Comparison of ENCODE assay signal across 15 cellular contexts in the genomic region with DNA sequence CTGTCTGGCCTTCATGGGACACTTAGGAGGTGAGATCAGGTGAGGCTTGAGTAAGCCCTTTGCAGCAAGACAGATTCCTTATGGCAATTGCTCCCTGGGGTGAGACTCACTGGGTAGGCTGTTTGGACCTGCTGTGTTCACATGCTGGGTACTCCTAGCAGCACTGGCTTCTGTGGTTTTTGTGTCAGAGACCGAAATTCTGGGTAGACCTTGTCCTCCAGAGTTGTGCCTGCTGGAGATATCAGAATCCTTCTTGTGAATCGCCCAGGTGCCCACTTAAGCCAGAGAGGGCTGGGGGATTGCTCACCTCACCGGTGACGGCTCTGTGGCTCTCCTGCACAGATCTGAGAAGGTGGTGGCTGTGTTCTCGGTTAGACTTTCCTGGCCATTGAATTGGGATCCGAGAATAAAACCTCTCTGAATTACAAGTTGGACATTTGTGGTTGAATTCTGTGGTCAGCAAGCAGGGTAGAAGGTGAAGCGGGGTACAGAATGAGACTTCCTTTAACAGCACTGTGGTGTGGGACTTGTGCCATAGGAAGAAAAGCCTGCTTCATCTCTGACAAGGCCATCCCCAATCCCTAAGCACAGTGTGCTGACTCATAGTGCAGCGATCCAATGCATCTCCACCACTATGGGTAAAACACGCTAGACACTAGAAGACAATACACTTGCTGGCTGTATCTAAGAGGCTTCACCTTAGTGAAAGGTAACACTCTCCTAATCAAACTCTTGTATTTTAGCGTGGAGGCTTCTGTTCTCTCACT. TPM values are rescaled to one million over a fixed set of nuclear protein-coding genes. Genes with fewer than 3 reads are reported as not detected.
DNase-seq lines count a peak whose midpoint lies in the region; ATAC-seq, FAIRE-seq and TF ChIP-seq lines count a peak whose summit lies in the region.
"Had no signal": no experiment of that assay in that cellular context is flagged by ENCODE, and none has a peak within 500 bp of the region (broad histone marks: within the 10 kb centered on the region; RNA-seq: fewer than 3 reads in every experiment).

No MANE protein-coding gene starts in this region.

- H3K27ac Mint-ChIP-seq in T-helper 1 cell treated with Interleukin-12 subunit alpha and Interleukin-12 subunit beta and Interleukin-4 antibody, amounts not matched to agents 30 μg/mL and 1 μg/mL, for 36 hours, result peak overlapping the region; percentile 21
- H3K27ac Mint-ChIP-seq: activated naive CD4-positive, alpha-beta T cell treated with anti-CD3 and anti-CD28 coated beads for 36 hours; naive thymus-derived CD8-positive, alpha-beta T cell had no signal

- intact Hi-C loops in heart right ventricle (cut with DNase I), result no loop called here

- H3K36me3 Mint-ChIP-seq in T-helper 1 cell treated with Interleukin-12 subunit alpha and Interleukin-12 subunit beta and Interleukin-4 antibody, amounts not matched to agents 30 μg/mL and 1 μg/mL, for 36 hours (ENCODE audit: low read depth), result no peaks in the 10 kb centered on the region
- H3K36me3 Mint-ChIP-seq: naive thymus-derived CD8-positive, alpha-beta T cell had no signal

- H3K4me1 ChIP-seq in adipocyte (ENCODE audit: control insufficient read depth, insufficient read depth, low read length), result no peaks in the 10 kb centered on the region
- peaks cover 0 to 37% (median 12%) of the 10 kb centered on the region in 9 donors for H3K4me1 ChIP-seq in heart right ventricle
- H3K4me1 ChIP-seq in suprapubic skin, result no peaks in the 10 kb centered on the region

- peaks cover 3% of the 10 kb centered on the region for H3K27me3 Mint-ChIP-seq in T-helper 1 cell treated with Interleukin-12 subunit alpha and Interleukin-12 subunit beta and Interleukin-4 antibody, amounts not matched to agents 30 μg/mL and 1 μg/mL, for 36 hours (ENCODE audit: low read depth)

- WGBS in heart right ventricle, 2 donors, result 79 to 86% methylated on average over 10 of the region's 10 CpGs
- WGBS in suprapubic skin, result 88% methylated on average over 10 of the region's 10 CpGs

- peaks cover 15% of the 10 kb centered on the region for H3K4me1 Mint-ChIP-seq in T-helper 1 cell treated with Interleukin-12 subunit alpha and Interleukin-12 subunit beta and Interleukin-4 antibody, amounts not matched to agents 30 μg/mL and 1 μg/mL, for 36 hours (ENCODE audit: low read depth)
- H3K4me1 Mint-ChIP-seq: naive thymus-derived CD8-positive, alpha-beta T cell had no signal

- peaks cover 13% of the 10 kb centered on the region for H3K27me3 ChIP-seq in adipocyte (replicated peaks; ENCODE audit: control insufficient read depth, insufficient read depth, low read length)
- no peaks in the 10 kb centered on the region for H3K27me3 ChIP-seq in heart right ventricle
- H3K27me3 ChIP-seq in suprapubic skin, result no peaks in the 10 kb centered on the region
- H3K27me3 ChIP-seq: thyroid gland had no signal

- DNase-seq in T-helper 1 cell (no peak), adipocyte (ENCODE audit: low read depth) (peak; percentile 29), heart right ventricle (no peak), urothelium cell line (ENCODE audit: low spot score) (peak; percentile 55), suprapubic skin (ENCODE audit: low spot score in 2 of 2) (no peak), T1000 (lab: John Stamatoyannopoulos, UW) (no peak)
- DNase-seq: DMS 273 treated with DMSO at 0.1 percent for 48 hours; naive thymus-derived CD8-positive, alpha-beta T cell; thyroid gland had no signal

- no peak for TF ChIP-seq EP300 in suprapubic skin (IDR thresholded peaks at IDR 0.05)

- peak; percentile 87 for FAIRE-seq in urothelium cell line (lab: Jason Lieb, UNC)
- FAIRE-seq: A204.1, GM12891, islet of Langerhans had no signal

- TF ChIP-seq CTCF in heart right ventricle (IDR thresholded peaks at IDR 0.05) (no peak), suprapubic skin (IDR thresholded peaks at IDR 0.05) (no peak)

- H3K27ac ChIP-seq in heart right ventricle (peak overlapping the region in 6 of 10 donors; percentile 11 to 60 (median 46)), suprapubic skin (no peak overlapping the region)

- no peak for TF ChIP-seq POLR2A in suprapubic skin (IDR thresholded peaks at IDR 0.05)

- no peak overlapping the region for H3K4me3 Mint-ChIP-seq in T-helper 1 cell treated with Interleukin-12 subunit alpha and Interleukin-12 subunit beta and Interleukin-4 antibody, amounts not matched to agents 30 μg/mL and 1 μg/mL, for 36 hours
- H3K4me3 Mint-ChIP-seq: activated naive CD4-positive, alpha-beta T cell treated with anti-CD3 and anti-CD28 coated beads for 36 hours; naive thymus-derived CD8-positive, alpha-beta T cell had no signal

- no peak overlapping the region for H3K4me3 ChIP-seq in adipocyte (ENCODE audit: low read length)
- H3K4me3 ChIP-seq in heart right ventricle, result no peak overlapping the region
- no peak overlapping the region for H3K4me3 ChIP-seq in suprapubic skin
- H3K4me3 ChIP-seq: thyroid gland had no signal

- H3K9me3 ChIP-seq in adipocyte (ENCODE audit: control insufficient read depth, low read length) (no peaks in the 10 kb centered on the region), heart right ventricle (no peaks in the 10 kb centered on the region), suprapubic skin (no peaks in the 10 kb centered on the region)
- H3K9me3 ChIP-seq: thyroid gland had no signal

- no peaks in the 10 kb centered on the region for H3K36me3 ChIP-seq in adipocyte (ENCODE audit: control insufficient read depth, insufficient read depth, low read length, severe bottlenecking)
- peaks cover 0 to 19% (median 0%) of the 10 kb centered on the region in 9 donors for H3K36me3 ChIP-seq in heart right ventricle
- H3K36me3 ChIP-seq in suprapubic skin, result no peaks in the 10 kb centered on the region
- H3K36me3 ChIP-seq: thyroid gland had no signal

- ATAC-seq in heart right ventricle, result peak; percentile 45 to 82 (median 66)
- ATAC-seq in GM18907 (IDR thresholded peaks at IDR 0.05; ENCODE audit: unreplicated experiment), result no peak
- ATAC-seq: naive thymus-derived CD8-positive, alpha-beta T cell had no signal

- no peaks in the 10 kb centered on the region for H3K9me3 Mint-ChIP-seq in T-helper 1 cell treated with Interleukin-12 subunit alpha and Interleukin-12 subunit beta and Interleukin-4 antibody, amounts not matched to agents 30 μg/mL and 1 μg/mL, for 36 hours
- H3K9me3 Mint-ChIP-seq: activated naive CD4-positive, alpha-beta T cell treated with anti-CD3 and anti-CD28 coated beads for 36 hours; naive thymus-derived CD8-positive, alpha-beta T cell had no signal

- no peak overlapping the region for H3K9ac ChIP-seq in adipocyte (ENCODE audit: low read length)

RNA-seq across cellular contexts. Expression of gene TTC12, which starts 52.5 kb away (rescaled TPM):
- total RNA-seq in heart right ventricle (10 to 100 TPM in 3 of 10 donors, 1 to 10 TPM in 7; 3.5 to 18.0 (median 8.4) TPM), suprapubic skin (10 to 100 TPM in 3 of 4 donors, 1 to 10 TPM in 1; 9.5 to 67.8 (median 30.3) TPM)
- 1 to 10 TPM; 3.3 to 4.7 TPM for polyA plus RNA-seq in heart right ventricle

Comparison
In these comparisons a context has a peak if more than half of its experiments do, and no peak if none do; other contexts are left out.
1. DNase-seq: peak in adipocyte (single experiment) and urothelium cell line (single experiment); none in T-helper 1 cell (0 of 5), heart right ventricle (0 of 2), suprapubic skin (0 of 2) and T1000 (single experiment).